Comparison of ENCODE assay signal across 12 cellular contexts in genomic region chr6:28634406-28634757, GRCh38.
A peak's percentile ranks its signal among the peaks of the same experiment; 100 is the strongest.
DNase-seq lines count a peak whose midpoint lies in the region; ATAC-seq and TF ChIP-seq lines count a peak whose summit lies in the region.
"Had no signal": no experiment of that assay in that cellular context is flagged by ENCODE, and none has a peak within 500 bp of the region (broad histone marks: within the 10 kb centered on the region; RNA-seq: fewer than 3 reads in every experiment).

No MANE protein-coding gene starts in this region.

- ATAC-seq in left cardiac atrium (no peak), thoracic aorta (ENCODE audit: insufficient number of reproducible peaks, low FRiP score, low read depth) (no peak), GM21360 (IDR thresholded peaks at IDR 0.05; ENCODE audit: unreplicated experiment) (no peak), HG03378 (IDR thresholded peaks at IDR 0.05; ENCODE audit: unreplicated experiment) (no peak)

- H3K27ac ChIP-seq in cardiac muscle cell (no peak overlapping the region), ascending aorta (no peak overlapping the region), thoracic aorta (no peak overlapping the region)

- H3K4me1 ChIP-seq in cardiac muscle cell (ENCODE audit: low read depth) (peaks cover 22% of the 10 kb centered on the region), ascending aorta (no peaks in the 10 kb centered on the region), thoracic aorta (ENCODE audit: control insufficient read depth in 1 of 2, low read depth in 2 of 2) (peaks cover 0 to 6% of the 10 kb centered on the region in 2 donors)

- H3K36me3 ChIP-seq in cardiac muscle cell (no peaks in the 10 kb centered on the region), ascending aorta (no peaks in the 10 kb centered on the region), kidney epithelial cell (ENCODE audit: control insufficient read depth, insufficient read depth, low read length) (no peaks in the 10 kb centered on the region), thoracic aorta (no peaks in the 10 kb centered on the region)

- H3K4me3 ChIP-seq in cardiac muscle cell (peak overlapping the region; percentile 35), ascending aorta (peak overlapping the region; percentile 33 to 35), kidney epithelial cell (ENCODE audit: low read depth, low read length) (peak overlapping the region; percentile 41), thoracic aorta (peak overlapping the region; percentile 42)

- H3K9me3 ChIP-seq in cardiac muscle cell (ENCODE audit: low read depth) (no peaks in the 10 kb centered on the region), ascending aorta (no peaks in the 10 kb centered on the region), thoracic aorta (no peaks in the 10 kb centered on the region)

- no peak for TF ChIP-seq CTCF in cardiac muscle cell (IDR thresholded peaks at IDR 0.05; ENCODE audit: low read depth, low read length)
- TF ChIP-seq CTCF in ascending aorta (IDR thresholded peaks at IDR 0.05): no peak
- TF ChIP-seq CTCF in kidney epithelial cell (IDR thresholded peaks at IDR 0.05; ENCODE audit: insufficient read depth, low read length, poor library complexity, severe bottlenecking): no peak
- no peak for TF ChIP-seq CTCF in thoracic aorta (IDR thresholded peaks at IDR 0.05)

- intact Hi-C loops in left cardiac atrium (cut with DNase I): no loop called here
- intact Hi-C loops in ascending aorta (cut with DNase I): no loop called here

- H3K27me3 ChIP-seq in cardiac muscle cell (peaks cover 6% of the 10 kb centered on the region), ascending aorta (no peaks in the 10 kb centered on the region), kidney epithelial cell (ENCODE audit: control insufficient read depth, insufficient read depth, low read length) (peaks cover 20% of the 10 kb centered on the region), thoracic aorta (replicated peaks; ENCODE audit: insufficient read depth) (no peaks in the 10 kb centered on the region)

- no peak for DNase-seq in cardiac muscle cell (ENCODE audit: low read depth in 1 of 2, low spot score in 1 of 2)
- no peak for DNase-seq in left cardiac atrium
- DNase-seq in ascending aorta (ENCODE audit: low spot score in 2 of 2): no peak
- DNase-seq in kidney epithelial cell (ENCODE audit: low read depth): no peak
- no peak for DNase-seq in thoracic aorta (ENCODE audit: low spot score)
- DNase-seq in hepatic stellate cell (ENCODE audit: low spot score): no peak
- DNase-seq: activated CD4-positive, CD25-positive, alpha-beta regulatory T cell; CD4-positive, CD25-positive, alpha-beta regulatory T cell; HCEC 1CT; kidney glomerular epithelial cell had no signal
